Comparison of ENCODE assay signal across 8 cellular contexts in genomic region chr12:49346659-49347306, GRCh38. TPM values are rescaled to one million over a fixed set of nuclear protein-coding genes. Genes with fewer than 3 reads are reported as not detected.
DNase-seq lines count a peak whose midpoint lies in the region; TF ChIP-seq lines count a peak whose summit lies in the region.

DNAJC22 (plus strand) TSS chr12:49346888; CDS start chr12:49348873, 1,985 bp downstream.

- TF ChIP-seq CTCF in AG10803 (conservative IDR thresholded peaks at IDR 0.05; ENCODE audit: low read length) (no peak), GM13976 (IDR thresholded peaks at IDR 0.05; ENCODE audit: borderline replicate concordance, control extremely low read depth, extremely low read depth, insufficient read depth, missing control alignments) (no peak), osteoblast (IDR thresholded peaks at IDR 0.05; ENCODE audit: extremely low read depth, low read depth, low read length) (no peak)

- no peaks in the 10 kb centered on the region for H3K36me3 ChIP-seq in esophagus (ENCODE audit: control insufficient read depth in 2 of 2, insufficient read depth in 2 of 2, low read length in 1 of 2)
- H3K36me3 ChIP-seq in osteoblast (ENCODE audit: insufficient read depth, low read length) = no peaks in the 10 kb centered on the region

- peaks cover 2% of the 10 kb centered on the region for H3K36me3 Mint-ChIP-seq in T-helper 1 cell treated with Interleukin-12 subunit alpha and Interleukin-12 subunit beta and Interleukin-4 antibody, amounts not matched to agents 30 μg/mL and 1 μg/mL, for 36 hours (ENCODE audit: low read depth)

- peaks cover 76% of the 10 kb centered on the region for H3K27me3 Mint-ChIP-seq in T-helper 1 cell treated with Interleukin-12 subunit alpha and Interleukin-12 subunit beta and Interleukin-4 antibody, amounts not matched to agents 30 μg/mL and 1 μg/mL, for 36 hours (ENCODE audit: low read depth)

- peak within 1 kb of the TSS; percentile 86 for H2AFZ ChIP-seq in osteoblast (ENCODE audit: low read length)

- in situ Hi-C loops in GM13976 (cut with MboI; ENCODE audit: low sequenced_read_pairs, unreplicated experiment) (no loop called here), G401 (cut with HindIII; ENCODE audit: low sequenced_read_pairs) (no loop called here)

- H3K27me3 ChIP-seq in esophagus (ENCODE audit: control insufficient read depth in 1 of 2, insufficient read depth in 2 of 2, low read length in 2 of 2) = peaks cover 0 to 20% of the 10 kb centered on the region in 2 donors
- H3K27me3 ChIP-seq in osteoblast (ENCODE audit: insufficient read depth, low read length) = peaks cover 46% of the 10 kb centered on the region

- H3K79me2 ChIP-seq in osteoblast (ENCODE audit: insufficient read depth, low read length) = no peaks in the 10 kb centered on the region

- H3K9me3 ChIP-seq in esophagus (ENCODE audit: control insufficient read depth in 2 of 2, insufficient read depth in 1 of 2, low read depth in 1 of 2, low read length in 1 of 2) (no peaks in the 10 kb centered on the region), osteoblast (ENCODE audit: low read depth, low read length) (no peaks in the 10 kb centered on the region)

- DNase-seq in AG10803 (ENCODE audit: low read depth) = no peak
- peak; percentile 80 for DNase-seq in GM13976 (ENCODE audit: low spot score)
- peak; percentile 87 for DNase-seq in osteoblast (ENCODE audit: insufficient read length, low spot score, missing footprints)
- DNase-seq in NCI-H2029 treated with DMSO at 0.1 percent for 48 hours (lab: John Stamatoyannopoulos, UW) = no peak
- no peak for DNase-seq in amniotic stem cell (lab: John Stamatoyannopoulos, UW)
- no peak for DNase-seq in G401 (ENCODE audit: low spot score)

- WGBS in esophagus, 2 donors = 2 to 3% methylated on average over 46 to 47 of the region's 47 CpGs

- H3K4me1 Mint-ChIP-seq in T-helper 1 cell treated with Interleukin-12 subunit alpha and Interleukin-12 subunit beta and Interleukin-4 antibody, amounts not matched to agents 30 μg/mL and 1 μg/mL, for 36 hours (ENCODE audit: low read depth) = peaks cover 17% of the 10 kb centered on the region

- peak within 1 kb of the TSS; percentile 81 for H3K4me3 Mint-ChIP-seq in T-helper 1 cell treated with Interleukin-12 subunit alpha and Interleukin-12 subunit beta and Interleukin-4 antibody, amounts not matched to agents 30 μg/mL and 1 μg/mL, for 36 hours

- peak within 1 kb of the TSS; percentile 49 for H3K27ac Mint-ChIP-seq in T-helper 1 cell treated with Interleukin-12 subunit alpha and Interleukin-12 subunit beta and Interleukin-4 antibody, amounts not matched to agents 30 μg/mL and 1 μg/mL, for 36 hours

- H3K4me3 ChIP-seq in AG10803 (ENCODE audit: low read length) (peak within 1 kb of the TSS; percentile 54), esophagus (ENCODE audit: low read depth in 1 of 2, low read length in 2 of 2) (peak within 1 kb of the TSS; percentile 26 to 37), osteoblast (ENCODE audit: insufficient read depth, low read length) (peak within 1 kb of the TSS; percentile 67)

- peak within 1 kb of the TSS; percentile 89 for H3K4me2 ChIP-seq in osteoblast (ENCODE audit: insufficient read depth, low read length)

- H3K4me1 ChIP-seq in esophagus (ENCODE audit: control insufficient read depth in 2 of 2, insufficient read depth in 2 of 2, low read length in 1 of 2) (peaks cover 12 to 33% of the 10 kb centered on the region in 2 donors), osteoblast (ENCODE audit: insufficient read depth, low read length) (peaks cover 36% of the 10 kb centered on the region)

- no peaks in the 10 kb centered on the region for H4K20me1 ChIP-seq in osteoblast (ENCODE audit: insufficient read depth, low read length)

- no peaks in the 10 kb centered on the region for H3K9me3 Mint-ChIP-seq in T-helper 1 cell treated with Interleukin-12 subunit alpha and Interleukin-12 subunit beta and Interleukin-4 antibody, amounts not matched to agents 30 μg/mL and 1 μg/mL, for 36 hours

- H3K27ac ChIP-seq in esophagus (ENCODE audit: low read depth in 2 of 2, low read length in 1 of 2) = no peak within 1 kb of the TSS
- H3K27ac ChIP-seq in osteoblast (ENCODE audit: low read depth, low read length) = no peak within 1 kb of the TSS

RNA-seq across cellular contexts. Expression of gene DNAJC22, which starts in this region (rescaled TPM):
- polyA plus RNA-seq in esophagus = under 1 TPM; 0.02 TPM
- total RNA-seq in osteoblast = 0.29 and 1.1 TPM in 2 replicates
- total RNA-seq in G401 (2014; rRNA removed; shearing (Covaris generic)) = 3.2 and 4.1 TPM in 2 replicates

Comparison
In these comparisons a context has a peak if more than half of its experiments do, and no peak if none do; other contexts are left out.
1. DNase-seq: peak in GM13976 (single experiment) and osteoblast (single experiment); none in AG10803 (single experiment), NCI-H2029 treated with DMSO at 0.1 percent for 48 hours (single experiment), amniotic stem cell (single experiment) and G401 (single experiment).
2. Peak in every context shown above with its lines, with median percentiles within 50 percentile points of each other: H3K4me3 ChIP-seq.